In the genomic region with DNA sequence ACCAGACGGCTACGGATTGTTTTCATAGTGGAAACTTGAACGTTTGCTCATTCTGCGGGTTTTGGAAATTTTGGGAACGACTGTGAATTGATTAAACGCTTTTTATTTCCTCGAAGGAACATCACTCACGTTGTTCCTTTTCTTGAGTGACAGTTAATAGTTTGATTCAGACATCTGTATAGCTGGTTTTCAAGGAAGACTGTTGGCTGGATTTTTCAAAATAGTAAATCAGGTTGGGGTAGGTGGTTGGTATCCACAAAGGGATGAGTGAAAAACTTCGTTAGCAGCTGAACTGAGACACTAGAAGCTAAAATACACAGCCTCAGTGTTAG, we compare ENCODE assay signal across 8 cellular contexts. TPM values are rescaled to one million over a fixed set of nuclear protein-coding genes. Genes with fewer than 3 reads are reported as not detected.
DNase-seq lines count a peak whose midpoint lies in the region; ATAC-seq and TF ChIP-seq lines count a peak whose summit lies in the region.

No MANE protein-coding gene starts in this region.

- H3K27ac Mint-ChIP-seq in GM23338 = 0 out of 2 replicates have a peak overlapping the region, but pooled peaks have one; percentile 2

- WGBS in gastroesophageal sphincter (ENCODE audit: low coverage in 1 of 2), 2 donors = 1 to 2% methylated on average over 9 of the region's 9 CpGs

- peak overlapping the region; percentile 79 for H3K4me3 ChIP-seq in GM23338
- H3K4me3 ChIP-seq in WI38 (ENCODE audit: low read depth, low read length) = peak overlapping the region; percentile 82
- peak overlapping the region; percentile 92 to 97 for H3K4me3 ChIP-seq in gastroesophageal sphincter
- H3K4me3 ChIP-seq in skeletal muscle satellite cell (ENCODE audit: low read length) = peak overlapping the region; percentile 90

- H3K9me3 ChIP-seq in gastroesophageal sphincter (no peaks in the 10 kb centered on the region), skeletal muscle satellite cell (replicated peaks; ENCODE audit: low read length) (no peaks in the 10 kb centered on the region)

- H3K27me3 ChIP-seq in GM23338 (ENCODE audit: insufficient read depth) (peaks cover 25% of the 10 kb centered on the region), gastroesophageal sphincter (no peaks in the 10 kb centered on the region), skeletal muscle satellite cell (ENCODE audit: control insufficient read depth, insufficient read depth, low read length) (no peaks in the 10 kb centered on the region)

- no peak overlapping the region for H2AFZ ChIP-seq in GM23338

- no peak overlapping the region for H3K27ac ChIP-seq in GM23338 (ENCODE audit: low read depth)
- H3K27ac ChIP-seq in gastroesophageal sphincter = peak overlapping the region; percentile 83 to 97 (median 92)

- H3K9ac ChIP-seq in skeletal muscle satellite cell (ENCODE audit: low read depth, low read length) = peak overlapping the region; percentile 94

- no peak for TF ChIP-seq CTCF in GM23338 (conservative IDR thresholded peaks at IDR 0.05; ENCODE audit: low read depth in 2 of 2)
- no peak for TF ChIP-seq CTCF in WI38 (IDR thresholded peaks at IDR 0.05; ENCODE audit: low read depth, low read length)
- no peak for TF ChIP-seq CTCF in gastroesophageal sphincter (IDR thresholded peaks at IDR 0.05)

- H3K9me2 ChIP-seq in GM23338 (ENCODE audit: insufficient read depth) = no peaks in the 10 kb centered on the region

- peaks cover 3% of the 10 kb centered on the region for H3K27me3 Mint-ChIP-seq in GM23338 (ENCODE audit: insufficient read depth, low read depth, poor library complexity)

- peaks cover 43% of the 10 kb centered on the region for H3K4me1 ChIP-seq in GM23338 (ENCODE audit: insufficient read depth)
- H3K4me1 ChIP-seq in gastroesophageal sphincter = peaks cover 16 to 68% (median 29%) of the 10 kb centered on the region in 3 donors
- H3K4me1 ChIP-seq in skeletal muscle satellite cell (ENCODE audit: control insufficient read depth, insufficient read depth, low read length) = peaks cover 29% of the 10 kb centered on the region

- no peak for ATAC-seq in GM23338
- ATAC-seq in gastroesophageal sphincter = no peak
- ATAC-seq in HG02970 (IDR thresholded peaks at IDR 0.05; ENCODE audit: low FRiP score, unreplicated experiment) = no peak

- peaks cover 54% of the 10 kb centered on the region for H3K79me2 ChIP-seq in GM23338 (replicated peaks; ENCODE audit: insufficient read depth)

- H3F3A ChIP-seq in GM23338 (replicated peaks; ENCODE audit: low read depth) = peaks cover 12% of the 10 kb centered on the region

- no peaks in the 10 kb centered on the region for H3K36me3 ChIP-seq in GM23338 (ENCODE audit: insufficient read depth)
- H3K36me3 ChIP-seq in gastroesophageal sphincter = no peaks in the 10 kb centered on the region
- H3K36me3 ChIP-seq in skeletal muscle satellite cell (ENCODE audit: insufficient read depth, low read length) = no peaks in the 10 kb centered on the region

- no peak for TF ChIP-seq POLR2A in gastroesophageal sphincter (IDR thresholded peaks at IDR 0.05)

- H3K4me3 Mint-ChIP-seq in GM23338 = peak overlapping the region; percentile 85

- H3K4me2 ChIP-seq in GM23338 (peak overlapping the region; percentile 81), skeletal muscle satellite cell (ENCODE audit: low read length) (peak overlapping the region; percentile 85)

- H4K20me1 ChIP-seq in GM23338 (replicated peaks; ENCODE audit: insufficient read depth) = peaks cover 30% of the 10 kb centered on the region

- H3K36me3 Mint-ChIP-seq in GM23338 (ENCODE audit: low read depth) = no peaks in the 10 kb centered on the region; the same call in 2 of the 3 replicates

- no peak for TF ChIP-seq EP300 in gastroesophageal sphincter (IDR thresholded peaks at IDR 0.05)

- peaks cover 37% of the 10 kb centered on the region for H3K4me1 Mint-ChIP-seq in GM23338

- no peaks in the 10 kb centered on the region for H3K9me3 Mint-ChIP-seq in GM23338

- DNase-seq in GM23338 (ENCODE audit: low spot score) (no peak), DMS79 (lab: John Stamatoyannopoulos, UW) (no peak), GF-D8 (lab: John Stamatoyannopoulos, UW) (no peak), putamen (ENCODE audit: low spot score) (no peak)

TF ChIP-seq in GM23338, 12 proteins besides CTCF, POLR2A, EP300 and RAD21 (continues in another document):
- TF ChIP-seq STAT1 (IDR thresholded peaks at IDR 0.05; ENCODE audit: unreplicated experiment) (no peak), ZNF114 (CRISPR knock-in tag; IDR thresholded peaks at IDR 0.05) (no peak), JUNB (IDR thresholded peaks at IDR 0.05; ENCODE audit: unreplicated experiment) (no peak), REST (IDR thresholded peaks at IDR 0.05; ENCODE audit: unreplicated experiment) (no peak), ZNF331 (CRISPR knock-in tag; IDR thresholded peaks at IDR 0.05; ENCODE audit: low read depth) (no peak), EZH2phosphoT487 (IDR thresholded peaks at IDR 0.05; ENCODE audit: unreplicated experiment) (no peak), EZH2 (IDR thresholded peaks at IDR 0.05; ENCODE audit: low read depth, unreplicated experiment) (no peak), ETS1 (IDR thresholded peaks at IDR 0.05) (no peak), CREB1 (CRISPR knock-in tag; IDR thresholded peaks at IDR 0.05; ENCODE audit: low read depth) (no peak), NANOG (IDR thresholded peaks at IDR 0.05; ENCODE audit: borderline replicate concordance) (no peak)

RNA-seq across cellular contexts. Expression of gene TGFBR1, which starts 1.1 kb away (rescaled TPM):
- 39.5 and 40.2 TPM in 2 replicates for total RNA-seq in GM23338 (2014; rRNA removed; shearing (Covaris generic))
- 8.3 and 9.3 TPM in 2 replicates for polyA plus RNA-seq in GM23338 (2016; fragmentation: Nextera tagmentation; extraction: Ambion mirVana)
- total RNA-seq in gastroesophageal sphincter = 10 to 100 TPM; 37.0 to 65.8 (median 48.8) TPM
- total RNA-seq in skeletal muscle satellite cell (2012; rRNA removed) = 16.0 and 16.4 TPM in 2 replicates
